Comparison of ENCODE assay signal across 8 cellular contexts in the genomic region with DNA sequence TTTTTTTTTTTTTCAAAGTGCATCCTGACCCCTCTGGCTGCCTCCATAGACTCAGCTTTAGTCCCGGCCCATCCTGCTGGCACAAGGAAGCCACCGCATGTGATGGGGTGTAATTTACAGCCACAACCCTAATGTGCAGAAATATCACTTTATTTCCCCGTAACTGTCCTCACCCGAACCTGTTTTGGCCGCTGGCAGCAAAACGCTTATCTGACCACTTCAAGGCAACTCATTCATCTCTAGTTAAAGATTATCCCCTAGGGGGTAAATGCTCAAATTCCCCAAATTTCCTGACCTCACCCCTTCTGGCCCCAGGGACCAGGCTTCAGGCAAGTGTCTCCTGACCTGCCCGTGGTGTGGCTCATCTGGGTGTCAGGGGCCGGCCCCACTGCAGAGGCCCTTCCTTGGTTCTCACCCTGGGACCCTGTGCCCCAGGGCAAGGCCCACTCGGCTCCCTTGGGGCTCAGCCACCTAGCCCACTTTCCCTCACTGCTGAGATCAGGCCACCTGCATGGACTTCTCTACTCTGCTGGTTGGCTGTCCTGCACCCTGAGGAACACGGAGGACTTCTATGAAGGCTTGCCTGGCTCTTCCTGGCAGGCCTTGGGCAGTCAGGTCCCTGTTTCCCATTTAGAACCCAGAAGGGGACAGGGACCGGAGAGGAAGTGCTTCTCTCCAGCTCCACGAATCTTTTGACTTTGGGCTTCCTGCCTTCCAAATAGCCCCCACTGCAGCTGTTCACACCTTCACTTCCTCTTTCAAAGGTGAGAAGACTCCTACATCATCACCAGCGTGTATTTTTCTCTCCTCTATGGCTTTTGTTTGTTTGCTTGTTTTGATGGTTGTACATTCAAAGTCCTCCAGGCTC. TPM values are rescaled to one million over a fixed set of nuclear protein-coding genes. Genes with fewer than 3 reads are reported as not detected.
DNase-seq lines count a peak whose midpoint lies in the region; ATAC-seq and TF ChIP-seq lines count a peak whose summit lies in the region.

No MANE protein-coding gene starts in this region.

- H3K4me2 ChIP-seq in neuronal stem cell (ENCODE audit: insufficient read depth, low read length, poor library complexity, severe bottlenecking), result peak overlapping the region; percentile 81

- no peaks in the 10 kb centered on the region for H3K79me1 ChIP-seq in neuronal stem cell (ENCODE audit: low read depth, low read length)

- no peaks in the 10 kb centered on the region for H3K9me3 ChIP-seq in right atrium auricular region
- no peaks in the 10 kb centered on the region for H3K9me3 ChIP-seq in body of pancreas
- H3K9me3 ChIP-seq in neuronal stem cell (replicated peaks in 1 of 2; ENCODE audit: control insufficient read depth in 2 of 2, insufficient read depth in 1 of 2, low read depth in 1 of 2, low read length in 2 of 2), result no peaks in the 10 kb centered on the region
- no peaks in the 10 kb centered on the region for H3K9me3 ChIP-seq in tibial nerve

- H2AK5ac ChIP-seq in neuronal stem cell (ENCODE audit: low read depth, low read length), result no peak overlapping the region

- TF ChIP-seq POLR2A in body of pancreas (IDR thresholded peaks at IDR 0.05) (no peak), tibial nerve (IDR thresholded peaks at IDR 0.05) (no peak)

- no peak overlapping the region for H3K9ac ChIP-seq in neuronal stem cell (ENCODE audit: low read depth, low read length, poor library complexity)

- H4K8ac ChIP-seq in neuronal stem cell (ENCODE audit: low read depth, low read length), result no peak overlapping the region

- DNase-seq in Right ventricle myocardium inferior (ENCODE audit: missing footprints) (peak; percentile 11), right atrium auricular region (ENCODE audit: low spot score) (no peak), body of pancreas (peak in 1 of 4 donors; percentile 46), neuronal stem cell (ENCODE audit: low spot score) (no peak), tibial nerve (ENCODE audit: low spot score in 2 of 2) (no peak), MV-4-11 (lab: John Stamatoyannopoulos, UW) (no peak), HuH-7.5 (ENCODE audit: low spot score) (no peak)

- H3K4ac ChIP-seq in neuronal stem cell (ENCODE audit: low read length), result no peak overlapping the region

- no peak overlapping the region for H3K18ac ChIP-seq in neuronal stem cell (ENCODE audit: low read length)

- no peak overlapping the region for H3K14ac ChIP-seq in neuronal stem cell (ENCODE audit: low read length)

- H3K23ac ChIP-seq in neuronal stem cell (ENCODE audit: low read depth, low read length, poor library complexity), result no peak overlapping the region

- TF ChIP-seq CTCF in right atrium auricular region (IDR thresholded peaks at IDR 0.05) (no peak), body of pancreas (IDR thresholded peaks at IDR 0.05) (no peak), tibial nerve (IDR thresholded peaks at IDR 0.05) (no peak)

- H2BK12ac ChIP-seq in neuronal stem cell (ENCODE audit: low read length), result no peak overlapping the region

- intact Hi-C loops in Right ventricle myocardium inferior (cut with DNase I), result loop anchor here (1.0 to 2.0 kb wide), 2 partner anchors 257 to 350 kb away; no protein-coding TSS in a partner anchor
- intact Hi-C loops in body of pancreas (cut with DNase I), result no loop called here

- ATAC-seq in Right ventricle myocardium inferior, result no peak
- ATAC-seq in HG03196 (IDR thresholded peaks at IDR 0.05; ENCODE audit: unreplicated experiment), result peak; percentile 41
- ATAC-seq in body of pancreas, result peak; percentile 54

- H2BK120ac ChIP-seq in neuronal stem cell (ENCODE audit: low read depth, low read length), result no peak overlapping the region

- WGBS in body of pancreas, 2 donors, result 26 to 40% methylated on average over 12 to 13 of the region's 13 CpGs
- no CpG with 5 or more reads among the region's 13 CpGs for WGBS in neuronal stem cell (ENCODE audit: extremely low coverage in 2 of 2, insufficient read length in 2 of 2, insufficient replicate concordance in 1 of 2), 2 donors
- 71 to 73% methylated on average over 12 to 13 of the region's 13 CpGs for WGBS in tibial nerve, 2 donors

- H4K91ac ChIP-seq in neuronal stem cell (ENCODE audit: low read depth, low read length, poor library complexity), result no peak overlapping the region

- H3K36me3 ChIP-seq in right atrium auricular region (no peaks in the 10 kb centered on the region), body of pancreas (replicated peaks in 1 of 2; ENCODE audit: insufficient read depth in 1 of 2, low read depth in 2 of 2) (no peaks in the 10 kb centered on the region), neuronal stem cell (replicated peaks in 1 of 2; ENCODE audit: control insufficient read depth in 2 of 2, insufficient read depth in 2 of 2, low read length in 2 of 2) (no peaks in the 10 kb centered on the region), tibial nerve (no peaks in the 10 kb centered on the region)

- TF ChIP-seq EP300 in tibial nerve (IDR thresholded peaks at IDR 0.05), result no peak

- peak overlapping the region in 1 of 2 donors; percentile 44 for H3K4me3 ChIP-seq in right atrium auricular region
- H3K4me3 ChIP-seq in body of pancreas, result no peak overlapping the region
- H3K4me3 ChIP-seq in neuronal stem cell (ENCODE audit: low read length in 2 of 2), result no peak overlapping the region
- H3K4me3 ChIP-seq in tibial nerve, result peak overlapping the region in 2 of 4 donors; percentile 37 to 48

- no peaks in the 10 kb centered on the region for H3K27me3 ChIP-seq in right atrium auricular region
- no peaks in the 10 kb centered on the region for H3K27me3 ChIP-seq in body of pancreas
- H3K27me3 ChIP-seq in neuronal stem cell (ENCODE audit: control insufficient read depth in 3 of 3, insufficient read depth in 3 of 3, low read depth in 1 of 3, low read length in 3 of 3), result peaks cover 0 to 20% (median 0%) of the 10 kb centered on the region in 3 experiments
- no peaks in the 10 kb centered on the region for H3K27me3 ChIP-seq in tibial nerve

- no peak overlapping the region for H3K27ac ChIP-seq in right atrium auricular region
- H3K27ac ChIP-seq in body of pancreas, result peak overlapping the region in 3 of 4 donors; percentile 51 to 76 (median 70)
- H3K27ac ChIP-seq in neuronal stem cell (replicated peaks; ENCODE audit: low read length), result no peak overlapping the region
- no peak overlapping the region for H3K27ac ChIP-seq in tibial nerve

- H2BK5ac ChIP-seq in neuronal stem cell (ENCODE audit: low read length), result peak overlapping the region; percentile 2

- no peak overlapping the region for H2BK15ac ChIP-seq in neuronal stem cell (ENCODE audit: low read length)

- peaks cover 0 to 15% of the 10 kb centered on the region in 2 donors for H3K4me1 ChIP-seq in right atrium auricular region
- H3K4me1 ChIP-seq in body of pancreas, result peaks cover 24% of the 10 kb centered on the region
- H3K4me1 ChIP-seq in neuronal stem cell (ENCODE audit: control insufficient read depth in 2 of 2, insufficient read depth in 1 of 2, low read depth in 1 of 2, low read length in 2 of 2), result peaks cover 2 to 12% of the 10 kb centered on the region in 2 donors
- peaks cover 0 to 19% (median 6%) of the 10 kb centered on the region in 4 donors for H3K4me1 ChIP-seq in tibial nerve

- peak overlapping the region; percentile 90 for H2AFZ ChIP-seq in neuronal stem cell (ENCODE audit: low read length)

RNA-seq across cellular contexts. Expression of a gene that starts 53.3 kb away (rescaled TPM):
- total RNA-seq in Right ventricle myocardium inferior (18.2 TPM), right atrium auricular region (1 to 10 TPM; 1.6 to 6.8 TPM), body of pancreas (10 to 100 TPM in 1 of 2 donors, 1 to 10 TPM in 1; 4.2 to 23.4 TPM), tibial nerve (10 to 100 TPM; 14.2 to 65.7 (median 27.5) TPM)
- 0.15 TPM for polyA plus RNA-seq in neuronal stem cell (2013, experiment 1 of 2)
- polyA plus RNA-seq in neuronal stem cell (2013, experiment 2 of 2), result 0.12 TPM

Comparison
In these comparisons a context has a peak if more than half of its experiments do, and no peak if none do; other contexts are left out.
1. H3K27ac ChIP-seq: peak in body of pancreas (3 of 4); none in right atrium auricular region (0 of 2), neuronal stem cell (single experiment) and tibial nerve (0 of 4).